In the genomic region with DNA sequence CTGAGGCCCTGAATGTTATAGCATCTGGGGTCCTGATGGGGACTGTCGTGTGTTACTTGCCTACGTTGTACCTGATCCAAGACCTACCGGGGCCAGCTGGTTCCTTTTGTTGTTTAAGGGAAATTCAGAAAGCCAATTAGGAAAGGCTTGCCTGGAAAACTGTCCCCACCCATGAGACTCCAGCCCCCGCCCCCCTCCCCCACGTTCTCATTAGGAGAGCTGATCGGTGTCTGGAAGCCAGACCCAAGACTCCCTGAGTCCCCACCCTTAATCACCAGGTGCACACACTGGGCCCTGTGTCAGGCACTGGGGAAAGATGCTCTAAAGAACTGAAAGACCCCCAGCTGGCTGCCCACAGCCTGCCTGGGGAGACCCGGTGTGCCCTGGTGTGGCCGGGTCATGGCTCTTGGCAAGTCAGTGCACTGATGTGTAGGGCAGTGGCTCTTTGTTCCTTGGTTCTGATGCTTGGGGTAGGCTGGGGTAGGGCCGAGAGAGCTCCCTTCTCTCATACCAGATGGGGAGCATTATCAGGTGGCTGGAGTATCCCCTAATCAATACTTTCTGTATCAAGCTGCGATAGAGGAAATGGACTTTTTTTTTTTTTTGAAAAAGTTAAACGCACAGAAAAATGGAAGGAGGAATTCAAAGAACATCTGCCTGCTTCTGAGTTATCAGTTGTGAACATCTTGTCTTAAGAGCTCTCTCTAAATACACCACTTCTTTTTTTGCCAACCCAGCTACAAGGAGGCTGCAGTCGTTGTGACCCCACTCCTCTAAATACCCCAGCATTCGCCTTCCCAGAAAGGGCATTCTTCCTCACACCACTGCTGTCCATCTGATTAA, we compare ENCODE assay signal across 18 cellular contexts. TPM values are rescaled to one million over a fixed set of nuclear protein-coding genes. Genes with fewer than 3 reads are reported as not detected.
DNase-seq lines count a peak whose midpoint lies in the region; ATAC-seq and TF ChIP-seq lines count a peak whose summit lies in the region.
"Had no signal": no experiment of that assay in that cellular context is flagged by ENCODE, and none has a peak within 500 bp of the region (broad histone marks: within the 10 kb centered on the region; RNA-seq: fewer than 3 reads in every experiment).

No MANE protein-coding gene starts in this region.

- peaks cover 38% of the 10 kb centered on the region for H3K27me3 Mint-ChIP-seq in activated naive CD4-positive, alpha-beta T cell treated with anti-CD3 and anti-CD28 coated beads, Interleukin-2, amount 10 ng/mL, durations not matched to agents 7 days and 5 days
- no peaks in the 10 kb centered on the region for H3K27me3 Mint-ChIP-seq in chondrocyte (ENCODE audit: low read depth)
- H3K27me3 Mint-ChIP-seq in nephron (ENCODE audit: low read depth) = peaks cover 2% of the 10 kb centered on the region
- H3K27me3 Mint-ChIP-seq in activated CD4-positive, alpha-beta T cell treated with anti-CD3 and anti-CD28 coated beads, Interleukin-2, amount 10 ng/mL, durations not matched to agents 7 days and 5 days = peaks cover 9% of the 10 kb centered on the region
- H3K27me3 Mint-ChIP-seq: T-helper 17 cell had no signal

- TF ChIP-seq CTCF in chondrocyte (IDR thresholded peaks at IDR 0.05) (no peak), nephron (IDR thresholded peaks at IDR 0.05; ENCODE audit: unreplicated experiment in 3 of 3) (no peak), uterus (IDR thresholded peaks at IDR 0.05) (no peak)

- H3K27me3 ChIP-seq in uterus = no peaks in the 10 kb centered on the region
- H3K27me3 ChIP-seq: ascending aorta had no signal

- peak overlapping the region; percentile 67 to 70 for H3K27ac ChIP-seq in uterus
- H3K27ac ChIP-seq: ascending aorta had no signal

- TF ChIP-seq POLR2A in uterus (IDR thresholded peaks at IDR 0.05) = no peak

- DNase-seq in activated naive CD4-positive, alpha-beta T cell treated with anti-CD3 and anti-CD28 coated beads, Interleukin-2, amount 10 ng/mL, durations not matched to agents 7 days and 5 days = no peak
- no peak for DNase-seq in activated naive CD4-positive, alpha-beta T cell (lab: John Stamatoyannopoulos, UW)
- no peak for DNase-seq in chondrocyte (ENCODE audit: low spot score)
- DNase-seq in uterus = no peak
- no peak for DNase-seq in RKO (ENCODE audit: low spot score)
- DNase-seq in activated CD4-positive, alpha-beta T cell treated with anti-CD3 and anti-CD28 coated beads, Interleukin-2, amount 10 ng/mL, durations not matched to agents 7 days and 5 days = no peak
- DNase-seq: activated CD4-positive, alpha-beta T cell treated with anti-CD3 and anti-CD28 coated beads, Interleukin-2, amount 50 U/mL, for 1 hour; DMS 273 treated with DMSO at 0.1 percent for 48 hours; effector memory CD8-positive, alpha-beta T cell; islet precursor cell; naive B cell; NCI-H226; stimulated activated naive CD8-positive, alpha-beta T cell treated with anti-CD3 and anti-CD28 coated beads, Interleukin-15, amount 100 ng/mL, for 72 hours; T-helper 17 cell had no signal

- H3K4me1 ChIP-seq in uterus = peaks cover 5 to 18% of the 10 kb centered on the region in 2 donors
- H3K4me1 ChIP-seq: ascending aorta had no signal

- POLR2A ChIA-PET in activated CD4-positive, alpha-beta T cell treated with anti-CD3 and anti-CD28 coated beads, Interleukin-2, amount 10 ng/mL, durations not matched to agents 7 days and 5 days (lab: Charles Lee) = interaction anchor here (0.6 kb wide), 1 partner anchor 19 kb away, joined by 7 read pairs; no protein-coding TSS in a partner anchor

- no peaks in the 10 kb centered on the region for H3K36me3 ChIP-seq in uterus
- H3K36me3 ChIP-seq: ascending aorta had no signal

- no peak overlapping the region for H3K4me3 ChIP-seq in uterus
- H3K4me3 ChIP-seq: ascending aorta had no signal

- ATAC-seq in HG03280 (IDR thresholded peaks at IDR 0.05; ENCODE audit: unreplicated experiment) = no peak
- ATAC-seq: effector memory CD8-positive, alpha-beta T cell; sciatic nerve; stimulated activated naive CD8-positive, alpha-beta T cell treated with anti-CD3 and anti-CD28 coated beads, Interleukin-15, amount 100 ng/mL, for 72 hours; T-helper 17 cell had no signal

- H3K4me1 Mint-ChIP-seq in activated naive CD4-positive, alpha-beta T cell treated with anti-CD3 and anti-CD28 coated beads, Interleukin-2, amount 10 ng/mL, durations not matched to agents 7 days and 5 days = peaks cover 69% of the 10 kb centered on the region
- H3K4me1 Mint-ChIP-seq in chondrocyte (ENCODE audit: low read depth) (peaks cover 58% of the 10 kb centered on the region), nephron (peaks cover 33% of the 10 kb centered on the region)
- H3K4me1 Mint-ChIP-seq in activated CD4-positive, alpha-beta T cell treated with anti-CD3 and anti-CD28 coated beads, Interleukin-2, amount 10 ng/mL, durations not matched to agents 7 days and 5 days = peaks cover 41% of the 10 kb centered on the region
- H3K4me1 Mint-ChIP-seq: naive B cell had no signal

- intact Hi-C loops in uterus (cut with DNase I; ENCODE audit: low total_unique reads) = no loop called here

- H3K9me3 ChIP-seq in uterus = no peaks in the 10 kb centered on the region
- H3K9me3 ChIP-seq: ascending aorta had no signal

- CTCF ChIA-PET in activated naive CD4-positive, alpha-beta T cell treated with anti-CD3 and anti-CD28 coated beads, Interleukin-2, amount 10 ng/mL, durations not matched to agents 7 days and 5 days (lab: Charles Lee) = interaction anchor here (1.1 to 1.3 kb wide), 2 partner anchors 18 to 19 kb away, joined by 3 read pairs; no protein-coding TSS in a partner anchor
- CTCF ChIA-PET in activated CD4-positive, alpha-beta T cell treated with anti-CD3 and anti-CD28 coated beads, Interleukin-2, amount 10 ng/mL, durations not matched to agents 7 days and 5 days (lab: Charles Lee) = interaction anchor here (0.6 to 1.4 kb wide), 9 partner anchors 11 to 51 kb away, joined by 3 to 6 read pairs (median 3); partner anchors contain the start of genes TACR2 and TSPAN15

- no peaks in the 10 kb centered on the region for H3K9me3 Mint-ChIP-seq in activated naive CD4-positive, alpha-beta T cell treated with anti-CD3 and anti-CD28 coated beads, Interleukin-2, amount 10 ng/mL, durations not matched to agents 7 days and 5 days
- H3K9me3 Mint-ChIP-seq in chondrocyte (ENCODE audit: low read depth) (no peaks in the 10 kb centered on the region), nephron (no peaks in the 10 kb centered on the region)
- H3K9me3 Mint-ChIP-seq in activated CD4-positive, alpha-beta T cell treated with anti-CD3 and anti-CD28 coated beads, Interleukin-2, amount 10 ng/mL, durations not matched to agents 7 days and 5 days = no peaks in the 10 kb centered on the region
- H3K9me3 Mint-ChIP-seq: effector memory CD8-positive, alpha-beta T cell; naive B cell; stimulated activated naive CD8-positive, alpha-beta T cell treated with anti-CD3 and anti-CD28 coated beads, Interleukin-15, amount 100 ng/mL, for 72 hours had no signal

- peak overlapping the region; percentile 12 for H3K27ac Mint-ChIP-seq in activated naive CD4-positive, alpha-beta T cell treated with anti-CD3 and anti-CD28 coated beads, Interleukin-2, amount 10 ng/mL, durations not matched to agents 7 days and 5 days
- H3K27ac Mint-ChIP-seq in chondrocyte (ENCODE audit: unreplicated experiment) (peak overlapping the region; percentile 58), nephron (peak overlapping the region in 2 of 3 experiments; percentile 15 to 28)
- no peak overlapping the region for H3K27ac Mint-ChIP-seq in activated CD4-positive, alpha-beta T cell treated with anti-CD3 and anti-CD28 coated beads, Interleukin-2, amount 10 ng/mL, durations not matched to agents 7 days and 5 days
- H3K27ac Mint-ChIP-seq: naive B cell, T-helper 17 cell had no signal

- peaks cover 3% of the 10 kb centered on the region for H3K36me3 Mint-ChIP-seq in activated naive CD4-positive, alpha-beta T cell treated with anti-CD3 and anti-CD28 coated beads, Interleukin-2, amount 10 ng/mL, durations not matched to agents 7 days and 5 days
- no peaks in the 10 kb centered on the region for H3K36me3 Mint-ChIP-seq in chondrocyte (ENCODE audit: low read depth)
- H3K36me3 Mint-ChIP-seq in nephron (ENCODE audit: low read depth) = no peaks in the 10 kb centered on the region
- H3K36me3 Mint-ChIP-seq in activated CD4-positive, alpha-beta T cell treated with anti-CD3 and anti-CD28 coated beads, Interleukin-2, amount 10 ng/mL, durations not matched to agents 7 days and 5 days (ENCODE audit: low read depth) = no peaks in the 10 kb centered on the region
- H3K36me3 Mint-ChIP-seq: naive B cell had no signal

- H3K4me3 Mint-ChIP-seq in activated naive CD4-positive, alpha-beta T cell treated with anti-CD3 and anti-CD28 coated beads, Interleukin-2, amount 10 ng/mL, durations not matched to agents 7 days and 5 days = no peak overlapping the region
- H3K4me3 Mint-ChIP-seq in chondrocyte (ENCODE audit: unreplicated experiment) = no peak overlapping the region
- no peak overlapping the region for H3K4me3 Mint-ChIP-seq in nephron
- H3K4me3 Mint-ChIP-seq in activated CD4-positive, alpha-beta T cell treated with anti-CD3 and anti-CD28 coated beads, Interleukin-2, amount 10 ng/mL, durations not matched to agents 7 days and 5 days = no peak overlapping the region
- H3K4me3 Mint-ChIP-seq: effector memory CD8-positive, alpha-beta T cell; stimulated activated naive CD8-positive, alpha-beta T cell treated with anti-CD3 and anti-CD28 coated beads, Interleukin-15, amount 100 ng/mL, for 72 hours; T-helper 17 cell had no signal

RNA-seq across cellular contexts. Expression of gene TSPAN15, which starts 16.9 kb away (rescaled TPM):
- total RNA-seq in chondrocyte = 1.7 to 11.1 TPM (median 8.9 TPM) in 3 replicates
- total RNA-seq in uterus = 10 to 100 TPM; 17.2 to 58.1 (median 24.4) TPM
- 1 to 10 TPM; 3.6 to 4.2 TPM for total RNA-seq in activated CD4-positive, alpha-beta T cell treated with anti-CD3 and anti-CD28 coated beads, Interleukin-2, amount 10 ng/mL, durations not matched to agents 7 days and 5 days

RNA-seq across cellular contexts. Expression of gene TACR2, which starts 51.4 kb away (rescaled TPM):
- total RNA-seq in chondrocyte (not detected in 3 replicates), uterus (10 to 100 TPM in 2 of 4 donors, 1 to 10 TPM in 1, under 1 TPM in 1; 0.28 to 35.0 (median 13.8) TPM)
- total RNA-seq in activated CD4-positive, alpha-beta T cell treated with anti-CD3 and anti-CD28 coated beads, Interleukin-2, amount 10 ng/mL, durations not matched to agents 7 days and 5 days = not detected
- total RNA-seq: ascending aorta, T-helper 17 cell had no signal
